8 cellular contexts compared by ENCODE assay signal in the genomic region with DNA sequence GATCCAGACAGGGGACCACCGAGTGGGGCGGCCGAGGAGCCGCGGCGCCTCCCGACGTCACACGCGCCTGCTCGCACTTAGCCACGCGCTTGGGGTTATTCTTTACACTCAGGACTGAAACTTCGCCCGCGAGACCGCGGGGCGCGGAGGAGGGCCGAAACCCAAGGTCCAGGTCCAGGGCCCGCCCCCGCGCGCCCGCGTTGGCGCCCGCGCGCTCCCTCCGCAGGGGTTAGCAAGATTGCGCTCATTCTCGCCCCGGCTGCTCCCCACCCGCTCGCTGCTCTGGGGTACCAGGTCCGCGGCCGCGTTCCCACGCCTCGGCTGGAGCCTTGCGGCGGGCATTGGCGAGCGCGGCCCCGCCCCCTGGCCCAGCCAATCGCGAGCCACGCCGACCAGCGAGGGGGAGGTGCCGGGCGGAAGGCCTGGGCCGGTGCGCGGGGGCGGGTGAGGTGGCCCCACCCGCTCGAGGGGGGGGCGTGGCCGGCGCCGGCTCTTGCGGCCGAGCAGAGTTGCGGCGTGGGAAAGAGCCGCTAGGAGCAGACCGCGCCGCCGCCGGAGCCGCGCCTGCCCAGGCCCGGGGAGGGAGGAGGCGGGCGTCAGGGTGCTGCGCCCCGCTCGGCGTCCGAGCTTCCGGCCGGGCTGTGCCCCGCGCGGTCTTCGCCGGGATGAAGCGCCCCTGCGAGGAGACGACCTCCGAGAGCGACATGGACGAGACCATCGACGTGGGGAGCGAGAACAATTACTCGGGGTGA. TPM values are rescaled to one million over a fixed set of nuclear protein-coding genes. Genes with fewer than 3 reads are reported as not detected.
DNase-seq lines count a peak whose midpoint lies in the region; TF ChIP-seq lines count a peak whose summit lies in the region.

Gene HEY2 (plus strand): TSS at position 521 of the 752 bp plus-strand sequence. CDS start 145 bp downstream, at position 666.

- DNase-seq in EL (peak; percentile 89), GOT3 (lab: John Stamatoyannopoulos, UW) (peak; percentile 78), SK-MEL-5 (ENCODE audit: low read depth, low spot score) (peak; percentile 90), germinal center (ENCODE audit: low spot score) (peak; percentile 97), non-pigmented ciliary epithelial cell (ENCODE audit: low read depth) (peak; percentile 35)

- peaks cover 0 to 16% (median 8%) of the 10 kb centered on the region in 5 donors for H3K27me3 ChIP-seq in subcutaneous abdominal adipose tissue (ENCODE audit: control insufficient read depth in 5 of 5, insufficient read depth in 4 of 5, low read length in 5 of 5)

- peak within 1 kb of the TSS; percentile 81 for H3K27ac ChIP-seq in subcutaneous abdominal adipose tissue (ENCODE audit: low read depth, low read length)

- H3K4me1 Mint-ChIP-seq in activated naive CD4-positive, alpha-beta T cell treated with anti-CD3 and anti-CD28 coated beads, Interleukin-2, amount 50 U/mL, for 24 hours: peaks cover 35% of the 10 kb centered on the region

- H3K36me3 Mint-ChIP-seq in activated naive CD4-positive, alpha-beta T cell treated with anti-CD3 and anti-CD28 coated beads, Interleukin-2, amount 50 U/mL, for 24 hours: no peaks in the 10 kb centered on the region

- H3K4me1 ChIP-seq in subcutaneous abdominal adipose tissue (ENCODE audit: control insufficient read depth in 5 of 5, insufficient read depth in 5 of 5, low read length in 5 of 5): peaks cover 6 to 41% (median 33%) of the 10 kb centered on the region in 5 donors

- no peaks in the 10 kb centered on the region for H3K36me3 ChIP-seq in subcutaneous abdominal adipose tissue (ENCODE audit: control insufficient read depth in 5 of 5, insufficient read depth in 5 of 5, low read length in 5 of 5)

- H3K9me3 ChIP-seq in subcutaneous abdominal adipose tissue (ENCODE audit: control insufficient read depth in 5 of 5, low read length in 5 of 5): no peaks in the 10 kb centered on the region

- no peaks in the 10 kb centered on the region for H3K9me3 Mint-ChIP-seq in activated naive CD4-positive, alpha-beta T cell treated with anti-CD3 and anti-CD28 coated beads, Interleukin-2, amount 50 U/mL, for 24 hours

- H3K27ac Mint-ChIP-seq in activated naive CD4-positive, alpha-beta T cell treated with anti-CD3 and anti-CD28 coated beads, Interleukin-2, amount 50 U/mL, for 24 hours: peak within 1 kb of the TSS; percentile 88

- H3K27me3 Mint-ChIP-seq in activated naive CD4-positive, alpha-beta T cell treated with anti-CD3 and anti-CD28 coated beads, Interleukin-2, amount 50 U/mL, for 24 hours: peaks cover 34% of the 10 kb centered on the region

- H3K9ac ChIP-seq in subcutaneous abdominal adipose tissue (ENCODE audit: low read length in 5 of 5): peak within 1 kb of the TSS; percentile 63 to 78 (median 72)

- TF ChIP-seq CTCF in LNCAP (IDR thresholded peaks at IDR 0.05): 0 out of 2 replicates have a peak, but pooled peaks have one; percentile 16

- H3K4me3 Mint-ChIP-seq in activated naive CD4-positive, alpha-beta T cell treated with anti-CD3 and anti-CD28 coated beads, Interleukin-2, amount 50 U/mL, for 24 hours: peak within 1 kb of the TSS; percentile 92

- in situ Hi-C loops in SK-MEL-5 (cut with HindIII; ENCODE audit: low pct_unique_long_range_greater_than_20kb, low sequenced_read_pairs): no loop called here

- peak within 1 kb of the TSS; percentile 72 to 91 (median 80) for H3K4me3 ChIP-seq in subcutaneous abdominal adipose tissue (ENCODE audit: low read depth in 1 of 5, low read length in 5 of 5)

RNA-seq across cellular contexts. Expression of gene HEY2, which starts in this region (rescaled TPM):
- 8.5 and 9.9 TPM in 2 replicates for total RNA-seq in SK-MEL-5 (2014; rRNA removed; shearing (Covaris generic))
- polyA plus RNA-seq in SK-MEL-5 (2015; cell fraction: cytosol; rRNA removed): 20.4 and 23.1 TPM in 2 replicates
- 19.3 and 24.6 TPM in 2 replicates for polyA plus RNA-seq in SK-MEL-5 (2015; cell fraction: nucleus; rRNA removed)

Comparison
In these comparisons a context has a peak if more than half of its experiments do, and no peak if none do; other contexts are left out.
1. Peak in every context shown above with its lines: DNase-seq, H3K4me3 ChIP-seq and H3K27ac ChIP-seq.
2. DNase-seq: peak in every context shown above with its lines; median percentile 97 in germinal center; 90 in SK-MEL-5; 89 in EL; 78 in GOT3; 35 in non-pigmented ciliary epithelial cell.